ENCODE assay signal across 18 cellular contexts in genomic region chr17:34249497-34249877, GRCh38. TPM values are rescaled to one million over a fixed set of nuclear protein-coding genes. Genes with fewer than 3 reads are reported as not detected.
DNase-seq lines count a peak whose midpoint lies in the region; ATAC-seq and TF ChIP-seq lines count a peak whose summit lies in the region.
"Had no signal": no experiment of that assay in that cellular context is flagged by ENCODE, and none has a peak within 500 bp of the region (broad histone marks: within the 10 kb centered on the region; RNA-seq: fewer than 3 reads in every experiment).

No MANE protein-coding gene starts in this region.

- H3K4me2 ChIP-seq in hepatocyte = no peak overlapping the region

- intact Hi-C loops in gastrocnemius medialis (cut with DNase I; ENCODE audit: low total_unique reads) = no loop called here

- H3K4me3 ChIP-seq in ACC112 (ENCODE audit: low read depth, low read length) (no peak overlapping the region), adipocyte (ENCODE audit: low read length) (no peak overlapping the region), hepatocyte (no peak overlapping the region), gastrocnemius medialis (no peak overlapping the region)
- H3K4me3 ChIP-seq: SK-N-MC had no signal

- no peak for ATAC-seq in gastrocnemius medialis
- ATAC-seq: activated naive CD8-positive, alpha-beta T cell treated with anti-CD3 and anti-CD28 coated beads, Interleukin-2, amount 50 U/mL, for 24 hours had no signal

- DNase-seq in adipocyte (ENCODE audit: low read depth) (no peak), hepatocyte (ENCODE audit: low spot score) (no peak), gastrocnemius medialis (peak; percentile 24 to 34), NOMO-1 treated with DMSO at 0.1 percent for 48 hours (lab: John Stamatoyannopoulos, UW; ENCODE audit: unreplicated experiment) (no peak), HK-2 (ENCODE audit: unreplicated experiment) (no peak), hippocampal formation (lab: John Stamatoyannopoulos, UW) (no peak)
- no peak for DNase-seq in effector CD8-positive, alpha-beta T cell (lab: John Stamatoyannopoulos, UW)
- DNase-seq: ACHN; activated naive CD8-positive, alpha-beta T cell treated with anti-CD3 and anti-CD28 coated beads, Interleukin-2, amount 50 U/mL, for 24 hours; activated T-cell treated with anti-CD3 and anti-CD28 coated beads, Interleukin-2, amount 50 U/mL, for 1 hour; cortex of kidney; Karpas-422; NCI-H1436 treated with DMSO at 0.1 percent for 48 hours; NCI-H446 had no signal

- H3K4me1 ChIP-seq in ACC112 (ENCODE audit: control insufficient read depth, insufficient read depth, low read length, unreplicated experiment) = peaks cover 67% of the 10 kb centered on the region
- H3K4me1 ChIP-seq in adipocyte (ENCODE audit: control insufficient read depth, insufficient read depth, low read length) = peaks cover 54% of the 10 kb centered on the region
- H3K4me1 ChIP-seq in hepatocyte (ENCODE audit: insufficient read depth) = peaks cover 49% of the 10 kb centered on the region
- H3K4me1 ChIP-seq in gastrocnemius medialis = peaks cover 31 to 64% of the 10 kb centered on the region in 2 donors

- in situ Hi-C loops in gastrocnemius medialis (cut with MboI; ENCODE audit: low sequenced_read_pairs in 4 of 4) = no loop called here

- H3K9me3 ChIP-seq in adipocyte (ENCODE audit: control insufficient read depth, low read length) (no peaks in the 10 kb centered on the region), hepatocyte (ENCODE audit: low read depth) (no peaks in the 10 kb centered on the region), gastrocnemius medialis (no peaks in the 10 kb centered on the region)

- H3K27ac ChIP-seq in ACC112 (ENCODE audit: low read depth, low read length) (peak overlapping the region; percentile 84), hepatocyte (peak overlapping the region; percentile 29), gastrocnemius medialis (no peak overlapping the region)
- H3K27ac ChIP-seq: SK-N-MC had no signal

- TF ChIP-seq POLR2A in gastrocnemius medialis (IDR thresholded peaks at IDR 0.05) = no peak

- H3K9ac ChIP-seq in adipocyte (ENCODE audit: low read length) = peak overlapping the region; percentile 32

- H3K79me2 ChIP-seq in ACC112 (ENCODE audit: control insufficient read depth, insufficient read depth, low read length, unreplicated experiment) (no peaks in the 10 kb centered on the region), hepatocyte (no peaks in the 10 kb centered on the region)

- no peaks in the 10 kb centered on the region for H3K9me2 ChIP-seq in hepatocyte (replicated peaks; ENCODE audit: insufficient read depth)

- H2AFZ ChIP-seq in ACC112 (ENCODE audit: low read length, unreplicated experiment) (no peak overlapping the region), hepatocyte (no peak overlapping the region)

- 85% methylated on average over 1 of the region's 1 CpG for WGBS in hepatocyte (ENCODE audit: low lambda C conversion rate, missing lambda C conversion rate)

- H3K36me3 ChIP-seq in ACC112 (ENCODE audit: insufficient read depth, low read length) = no peaks in the 10 kb centered on the region
- H3K36me3 ChIP-seq in adipocyte (ENCODE audit: control insufficient read depth, insufficient read depth, low read length, severe bottlenecking) = no peaks in the 10 kb centered on the region
- H3K36me3 ChIP-seq in hepatocyte (replicated peaks; ENCODE audit: insufficient read depth, low read depth) = no peaks in the 10 kb centered on the region
- no peaks in the 10 kb centered on the region for H3K36me3 ChIP-seq in gastrocnemius medialis

- no peaks in the 10 kb centered on the region for H4K20me1 ChIP-seq in hepatocyte (ENCODE audit: insufficient read depth, poor library complexity, severe bottlenecking)

- H3K27me3 ChIP-seq in ACC112 (ENCODE audit: insufficient read depth, low read length) (no peaks in the 10 kb centered on the region), adipocyte (replicated peaks; ENCODE audit: control insufficient read depth, insufficient read depth, low read length) (no peaks in the 10 kb centered on the region), hepatocyte (no peaks in the 10 kb centered on the region), gastrocnemius medialis (no peaks in the 10 kb centered on the region)

- no peak for TF ChIP-seq CTCF in hepatocyte (IDR thresholded peaks at IDR 0.05; ENCODE audit: poor library complexity)
- TF ChIP-seq CTCF in gastrocnemius medialis (IDR thresholded peaks at IDR 0.05 in 4 of 5, conservative IDR thresholded peaks at IDR 0.05 in 1 of 5) = no peak

RNA-seq across cellular contexts. Expression of gene CCL2, which starts 5.6 kb away (rescaled TPM):
- total RNA-seq in hepatocyte (27.4 and 27.5 TPM in 2 replicates), gastrocnemius medialis (1 to 10 TPM; 1.1 to 5.8 (median 4.1) TPM)
- polyA plus RNA-seq in hepatocyte = 54.0 and 64.8 TPM in 2 replicates
- total RNA-seq: OCI-LY7 had no signal

RNA-seq across cellular contexts. Expression of gene CCL7, which starts 20.5 kb away (rescaled TPM):
- total RNA-seq in hepatocyte (not detected in 2 replicates), gastrocnemius medialis (not detected)
- polyA plus RNA-seq in hepatocyte = 0.69 and 1.2 TPM in 2 replicates
- total RNA-seq: lower leg skin, OCI-LY7 had no signal

RNA-seq across cellular contexts. Expression of gene CCL11, which starts 36.1 kb away (rescaled TPM):
- total RNA-seq in hepatocyte (0.40 TPM in 1 of 2 replicates, not detected in the other), gastrocnemius medialis (not detected)
- polyA plus RNA-seq in hepatocyte = 0.29 and 0.82 TPM in 2 replicates
- total RNA-seq: lower leg skin, OCI-LY7 had no signal

Comparison
In these comparisons a context has a peak if more than half of its experiments do, and no peak if none do; other contexts are left out.
1. H3K27ac ChIP-seq: peak in ACC112 (single experiment) and hepatocyte (single experiment); none in gastrocnemius medialis (0 of 4).
2. DNase-seq: peak in gastrocnemius medialis (2 of 2); none in adipocyte (single experiment), hepatocyte (single experiment), NOMO-1 treated with DMSO at 0.1 percent for 48 hours (single experiment), HK-2 (single experiment), hippocampal formation (0 of 2) and effector CD8-positive, alpha-beta T cell (single experiment).